ENCODE assay signal across 7 cellular contexts in the genomic region with DNA sequence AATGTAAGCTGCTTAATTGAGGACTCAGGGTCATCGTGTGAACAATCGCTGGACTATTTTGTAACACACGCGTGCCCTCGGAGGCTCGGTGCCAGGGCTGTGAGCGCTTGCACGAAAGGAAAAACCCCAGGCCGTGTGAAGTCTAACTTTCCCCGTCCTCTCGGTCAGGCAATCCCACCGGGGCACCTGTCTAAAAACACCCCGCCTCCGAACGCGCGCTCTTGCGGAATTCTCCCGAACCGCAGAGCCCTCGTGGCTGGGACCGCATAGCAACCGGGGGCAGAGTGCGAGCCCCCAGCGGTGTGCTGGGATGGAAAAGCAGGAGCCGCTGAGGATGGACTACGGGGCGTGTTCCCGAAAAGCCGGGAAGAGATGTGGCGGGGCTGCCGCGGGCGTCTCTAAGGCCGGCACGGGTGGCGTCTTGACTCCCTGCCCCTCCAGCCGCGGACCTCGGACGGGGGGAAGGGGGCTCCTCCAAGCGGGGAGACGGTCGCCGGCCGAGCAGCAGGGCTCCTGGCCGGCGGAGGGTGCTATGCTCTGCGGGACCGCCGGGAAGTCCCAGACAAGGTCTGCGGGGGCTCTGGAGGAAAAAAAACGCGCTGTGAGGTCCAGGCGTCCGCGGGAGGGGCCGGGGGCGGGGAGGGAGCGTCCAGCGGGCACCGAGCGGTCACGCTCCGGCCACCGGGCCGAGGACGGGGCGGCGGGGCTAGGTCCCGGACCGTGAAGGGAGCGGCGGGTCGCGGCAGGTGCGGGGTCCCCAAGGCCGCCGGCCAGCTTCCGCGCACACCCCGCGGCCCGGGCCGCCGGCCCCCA. TPM values are rescaled to one million over a fixed set of nuclear protein-coding genes. Genes with fewer than 3 reads are reported as not detected.
DNase-seq lines count a peak whose midpoint lies in the region; TF ChIP-seq lines count a peak whose summit lies in the region.

No MANE protein-coding gene starts in this region.

- peak overlapping the region; percentile 81 for H3K27ac Mint-ChIP-seq in activated CD4-positive, alpha-beta T cell treated with anti-CD3 and anti-CD28 coated beads, Interleukin-2, amount 10 ng/mL, durations not matched to agents 7 days and 5 days

- H3K9me3 ChIP-seq in MG63 = no peaks in the 10 kb centered on the region

- peak overlapping the region; percentile 78 for H3K4me3 Mint-ChIP-seq in activated CD4-positive, alpha-beta T cell treated with anti-CD3 and anti-CD28 coated beads, Interleukin-2, amount 10 ng/mL, durations not matched to agents 7 days and 5 days

- peaks cover 3% of the 10 kb centered on the region; the same call in 1 of the 2 replicates for H3K27me3 ChIP-seq in H7 (ENCODE audit: control insufficient read depth, insufficient read depth, low read length)
- H3K27me3 ChIP-seq in MG63 = no peaks in the 10 kb centered on the region
- no peaks in the 10 kb centered on the region for H3K27me3 ChIP-seq in dorsolateral prefrontal cortex

- H3K9me3 Mint-ChIP-seq in activated CD4-positive, alpha-beta T cell treated with anti-CD3 and anti-CD28 coated beads, Interleukin-2, amount 10 ng/mL, durations not matched to agents 7 days and 5 days = no peaks in the 10 kb centered on the region

- peaks cover 28% of the 10 kb centered on the region for H3K4me1 Mint-ChIP-seq in activated CD4-positive, alpha-beta T cell treated with anti-CD3 and anti-CD28 coated beads, Interleukin-2, amount 10 ng/mL, durations not matched to agents 7 days and 5 days

- CTCF ChIA-PET in activated CD4-positive, alpha-beta T cell treated with anti-CD3 and anti-CD28 coated beads, Interleukin-2, amount 10 ng/mL, durations not matched to agents 7 days and 5 days (lab: Charles Lee) = no interaction called here

- TF ChIP-seq CTCF in GM12865 (IDR thresholded peaks at IDR 0.05; ENCODE audit: insufficient read depth, low read depth, low read length, missing control alignments) (peak; percentile 29), dorsolateral prefrontal cortex (IDR thresholded peaks at IDR 0.05 in 54 of 56, conservative IDR thresholded peaks at IDR 0.05 in 2 of 56; ENCODE audit: low read depth in 1 of 56, partially characterized antibody in 56 of 56) (peak in 33 of 56 donors; percentile 12 to 64 (median 29))

- no peaks in the 10 kb centered on the region; the same call in 1 of the 2 replicates for H3K36me3 ChIP-seq in H7 (replicated peaks; ENCODE audit: control insufficient read depth, insufficient read depth, low read length)
- peaks cover 26% of the 10 kb centered on the region for H3K36me3 ChIP-seq in MG63

- intact Hi-C loops in dorsolateral prefrontal cortex (cut with DNase I) = loop anchor here in 1 of 2 donors (1.0 to 5.0 kb wide), 2 partner anchors 77 to 130 kb away; a partner anchor contains a TSS

- POLR2A ChIA-PET in activated CD4-positive, alpha-beta T cell treated with anti-CD3 and anti-CD28 coated beads, Interleukin-2, amount 10 ng/mL, durations not matched to agents 7 days and 5 days (lab: Charles Lee) = no interaction called here

- peak; percentile 83 for DNase-seq in GM12865 (ENCODE audit: low read depth)
- DNase-seq in H7 = peak; percentile 82
- peak; percentile 58 for DNase-seq in MG63
- DNase-seq in activated CD4-positive, alpha-beta T cell treated with anti-CD3 and anti-CD28 coated beads, Interleukin-2, amount 10 ng/mL, durations not matched to agents 7 days and 5 days = peak; percentile 45
- peak in 5 of 10 donors; percentile 25 to 66 (median 48) for DNase-seq in dorsolateral prefrontal cortex
- peak; percentile 78 to 90 for DNase-seq in lung microvascular endothelial cell (ENCODE audit: low read depth in 2 of 2)
- peak; percentile 25 for DNase-seq in stimulated activated CD8-positive, alpha-beta memory T cell treated with anti-CD3 and anti-CD28 coated beads, Interleukin-12 subunit alpha, Interleukin-12 subunit beta, amount 100 ng/mL, for 24 hours (ENCODE audit: extremely low read depth)

- H3K27me3 Mint-ChIP-seq in activated CD4-positive, alpha-beta T cell treated with anti-CD3 and anti-CD28 coated beads, Interleukin-2, amount 10 ng/mL, durations not matched to agents 7 days and 5 days = peaks cover 16% of the 10 kb centered on the region

- H3K4me3 ChIP-seq in GM12865 (ENCODE audit: low read depth, low read length) = peak overlapping the region; percentile 86
- H3K4me3 ChIP-seq in H7 (ENCODE audit: insufficient read depth, low read depth, low read length) = peak overlapping the region; percentile 72
- H3K4me3 ChIP-seq in MG63 = peak overlapping the region; percentile 80
- peak overlapping the region; percentile 67 to 99 (median 90) for H3K4me3 ChIP-seq in dorsolateral prefrontal cortex

- peaks cover 15% of the 10 kb centered on the region for H3K36me3 Mint-ChIP-seq in activated CD4-positive, alpha-beta T cell treated with anti-CD3 and anti-CD28 coated beads, Interleukin-2, amount 10 ng/mL, durations not matched to agents 7 days and 5 days (ENCODE audit: low read depth)

- H3K27ac ChIP-seq in dorsolateral prefrontal cortex = peak overlapping the region; percentile 88 to 100 (median 99)

RNA-seq across cellular contexts. Expression of a gene that starts 0.9 kb away (rescaled TPM):
- total RNA-seq in H7 (2014; rRNA removed; shearing (Covaris generic)) = 10.2 and 12.1 TPM in 2 replicates
- 5.1 and 13.0 TPM in 2 replicates for total RNA-seq in MG63 (2014; rRNA removed; shearing (Covaris generic); ENCODE audit: low replicate concordance)
- total RNA-seq in activated CD4-positive, alpha-beta T cell treated with anti-CD3 and anti-CD28 coated beads, Interleukin-2, amount 10 ng/mL, durations not matched to agents 7 days and 5 days = 10 to 100 TPM; 22.1 to 22.6 TPM
- total RNA-seq in dorsolateral prefrontal cortex (10 to 100 TPM; 17.2 to 47.7 (median 24.6) TPM), lung microvascular endothelial cell (2.4 and 3.0 TPM in 2 replicates)

RNA-seq across cellular contexts. Expression of a gene that starts 55.4 kb away (rescaled TPM):
- total RNA-seq in H7 (2014; rRNA removed; shearing (Covaris generic)) = 9.8 and 12.5 TPM in 2 replicates
- 9.7 and 13.8 TPM in 2 replicates for total RNA-seq in MG63 (2014; rRNA removed; shearing (Covaris generic); ENCODE audit: low replicate concordance)
- 1 to 10 TPM; 7.0 to 8.8 TPM for total RNA-seq in activated CD4-positive, alpha-beta T cell treated with anti-CD3 and anti-CD28 coated beads, Interleukin-2, amount 10 ng/mL, durations not matched to agents 7 days and 5 days
- 10 to 100 TPM; 19.9 to 80.8 (median 42.7) TPM for total RNA-seq in dorsolateral prefrontal cortex
- total RNA-seq in lung microvascular endothelial cell = 18.1 and 34.3 TPM in 2 replicates
